10 cellular contexts compared by ENCODE assay signal in the genomic region with DNA sequence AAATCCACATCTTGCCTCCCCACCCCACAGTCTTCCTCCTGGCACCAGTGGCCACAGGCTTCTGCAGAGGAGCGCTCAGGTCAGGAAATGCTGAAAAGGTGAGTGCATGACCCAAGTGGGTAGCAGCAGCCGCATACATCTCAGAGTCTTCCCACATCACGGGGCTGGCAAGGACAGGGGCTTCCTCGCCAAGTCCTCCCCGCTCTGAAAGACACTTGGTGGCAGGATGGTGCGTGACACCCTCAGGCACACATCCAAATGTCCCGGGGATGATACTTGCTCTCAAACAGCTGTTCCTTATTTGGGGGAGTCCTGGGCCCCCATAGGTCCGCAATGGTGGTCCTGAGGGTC. TPM values are rescaled to one million over a fixed set of nuclear protein-coding genes. Genes with fewer than 3 reads are reported as not detected.
DNase-seq lines count a peak whose midpoint lies in the region; ATAC-seq and TF ChIP-seq lines count a peak whose summit lies in the region.
"Had no signal": no experiment of that assay in that cellular context is flagged by ENCODE, and none has a peak within 500 bp of the region (broad histone marks: within the 10 kb centered on the region; RNA-seq: fewer than 3 reads in every experiment).

No MANE protein-coding gene starts in this region.

- H3K36me3 Mint-ChIP-seq in HFFc6 (ENCODE audit: low read depth) (no peaks in the 10 kb centered on the region), T-helper 17 cell (ENCODE audit: low read depth) (no peaks in the 10 kb centered on the region), immature natural killer cell (no peaks in the 10 kb centered on the region)
- H3K36me3 Mint-ChIP-seq in stimulated activated naive B cell treated with anti-CD40 and anti-IgM and Interleukin-4, amounts not matched to agents 10 μg/mL and 1 μg/mL and 100 μg/mL, for 72 hours: no peaks in the 10 kb centered on the region

- no peaks in the 10 kb centered on the region for H3K9me3 Mint-ChIP-seq in HFFc6
- no peaks in the 10 kb centered on the region for H3K9me3 Mint-ChIP-seq in immature natural killer cell
- no peaks in the 10 kb centered on the region for H3K9me3 Mint-ChIP-seq in stimulated activated naive B cell treated with anti-CD40 and anti-IgM and Interleukin-4, amounts not matched to agents 10 μg/mL and 1 μg/mL and 100 μg/mL, for 72 hours
- H3K9me3 Mint-ChIP-seq: activated T-helper 2 cell treated with anti-CD3 and anti-CD28 coated beads, Interferon-gamma antibody, Interleukin-2, Interleukin-4, amounts not matched to agents 10 μg/mL and 5 μg/mL and 100 μg/mL, durations not matched to agents 14 hours and 24 hours and 36 hours had no signal

- H3K27ac Mint-ChIP-seq in HFFc6: peak overlapping the region; percentile 88
- peak overlapping the region; percentile 3 for H3K27ac Mint-ChIP-seq in T-helper 17 cell
- peak overlapping the region in 1 of 6 donors; percentile 34 for H3K27ac Mint-ChIP-seq in immature natural killer cell
- peak overlapping the region; percentile 6 for H3K27ac Mint-ChIP-seq in stimulated activated naive B cell treated with anti-CD40 and anti-IgM and Interleukin-4, amounts not matched to agents 10 μg/mL and 1 μg/mL and 100 μg/mL, for 72 hours
- H3K27ac Mint-ChIP-seq: activated T-helper 2 cell treated with anti-CD3 and anti-CD28 coated beads, Interferon-gamma antibody, Interleukin-2, Interleukin-4, amounts not matched to agents 10 μg/mL and 5 μg/mL and 100 μg/mL, durations not matched to agents 14 hours and 24 hours and 36 hours had no signal

- ATAC-seq in T-helper 17 cell: no peak
- peak in 1 of 2 donors; percentile 2 for ATAC-seq in stimulated activated naive B cell treated with anti-CD40 and anti-IgM and Interleukin-4, amounts not matched to agents 10 μg/mL and 1 μg/mL and 100 μg/mL, for 72 hours (replicated peaks)

- H3K9me3 ChIP-seq in T-helper 17 cell (ENCODE audit: control insufficient read depth, low read length, poor library complexity, severe bottlenecking): no peaks in the 10 kb centered on the region

- H3K4me3 Mint-ChIP-seq in HFFc6 (peak overlapping the region; percentile 72), T-helper 17 cell (peak overlapping the region; percentile 31), immature natural killer cell (peak overlapping the region in 3 of 5 donors; percentile 12 to 41 (median 29))
- H3K4me3 Mint-ChIP-seq in stimulated activated naive B cell treated with anti-CD40 and anti-IgM and Interleukin-4, amounts not matched to agents 10 μg/mL and 1 μg/mL and 100 μg/mL, for 72 hours: peak overlapping the region in 1 of 2 donors; percentile 41

- no peak for DNase-seq in HFFc6
- DNase-seq in T-helper 17 cell: no peak
- no peak for DNase-seq in immature natural killer cell
- no peak for DNase-seq in stimulated activated naive B cell treated with anti-CD40 and anti-IgM and Interleukin-4, amounts not matched to agents 10 μg/mL and 1 μg/mL and 100 μg/mL, for 72 hours
- DNase-seq in activated CD8-positive, alpha-beta memory T cell treated with anti-CD3 and anti-CD28 coated beads, Interleukin-2, amount 50 U/mL, for 48 hours: no peak
- no peak for DNase-seq in HT-29 (ENCODE audit: low spot score)
- no peak for DNase-seq in GDM1 (lab: John Stamatoyannopoulos, UW)
- DNase-seq: occipital lobe; stimulated activated naive CD4-positive, alpha-beta T cell had no signal

- peaks cover 37% of the 10 kb centered on the region for H3K4me1 Mint-ChIP-seq in HFFc6 (ENCODE audit: low read depth)
- peaks cover 19% of the 10 kb centered on the region for H3K4me1 Mint-ChIP-seq in T-helper 17 cell
- H3K4me1 Mint-ChIP-seq in immature natural killer cell: peaks cover 13 to 14% of the 10 kb centered on the region in 2 donors
- peaks cover 20 to 35% of the 10 kb centered on the region in 2 donors for H3K4me1 Mint-ChIP-seq in stimulated activated naive B cell treated with anti-CD40 and anti-IgM and Interleukin-4, amounts not matched to agents 10 μg/mL and 1 μg/mL and 100 μg/mL, for 72 hours

- no peak for TF ChIP-seq CTCF in HFFc6 (IDR thresholded peaks at IDR 0.05)

- H3K27me3 Mint-ChIP-seq in HFFc6 (ENCODE audit: insufficient read depth) (no peaks in the 10 kb centered on the region; the same call in none of the 2 replicates), T-helper 17 cell (no peaks in the 10 kb centered on the region), immature natural killer cell (ENCODE audit: low read depth in 3 of 3) (peaks cover 0 to 6% (median 2%) of the 10 kb centered on the region in 3 donors)
- H3K27me3 Mint-ChIP-seq in stimulated activated naive B cell treated with anti-CD40 and anti-IgM and Interleukin-4, amounts not matched to agents 10 μg/mL and 1 μg/mL and 100 μg/mL, for 72 hours: peaks cover 9 to 11% of the 10 kb centered on the region in 2 donors

RNA-seq across cellular contexts. Expression of a gene that starts 8.8 kb away (rescaled TPM):
- 10 to 100 TPM; 13.9 to 25.0 (median 21.1) TPM for total RNA-seq in HFFc6 (2021; fragmentation: NEBNext Ultra II Directional; extraction: Animal tissue kit (Norgen Biotek cat#: 25700))
- total RNA-seq in T-helper 17 cell: 10 to 100 TPM; 11.7 to 14.9 TPM
- polyA plus RNA-seq in immature natural killer cell: 1 to 10 TPM; 1.5 to 2.1 (median 1.5) TPM
- total RNA-seq in HT-29 (2014; rRNA removed; shearing (Covaris generic)): 231 and 264 TPM in 2 replicates

RNA-seq across cellular contexts. Expression of a gene that starts 30.8 kb away (rescaled TPM):
- 10 to 100 TPM in 2 of 6 experiments, 1 to 10 TPM in 4; 9.1 to 11.7 (median 9.6) TPM for total RNA-seq in HFFc6 (2021; fragmentation: NEBNext Ultra II Directional; extraction: Animal tissue kit (Norgen Biotek cat#: 25700))
- 1 to 10 TPM; 8.9 to 9.3 TPM for total RNA-seq in T-helper 17 cell
- polyA plus RNA-seq in immature natural killer cell: 1 to 10 TPM in 2 of 3 donors, under 1 TPM in 1; 0.57 to 7.5 (median 3.5) TPM
- 18.3 and 18.8 TPM in 2 replicates for total RNA-seq in HT-29 (2014; rRNA removed; shearing (Covaris generic))

RNA-seq across cellular contexts. Expression of a gene that starts 32.0 kb away (rescaled TPM):
- total RNA-seq in HFFc6 (2021; fragmentation: NEBNext Ultra II Directional; extraction: Animal tissue kit (Norgen Biotek cat#: 25700)): 10 to 100 TPM; 20.3 to 24.0 (median 21.3) TPM
- 10 to 100 TPM; 20.4 to 27.7 TPM for total RNA-seq in T-helper 17 cell
- 1 to 10 TPM; 2.3 to 6.0 (median 4.4) TPM for polyA plus RNA-seq in immature natural killer cell
- 8.9 and 9.2 TPM in 2 replicates for total RNA-seq in HT-29 (2014; rRNA removed; shearing (Covaris generic))

RNA-seq across cellular contexts. Expression of a gene that starts 32.2 kb away (rescaled TPM):
- total RNA-seq in HFFc6 (2021; fragmentation: NEBNext Ultra II Directional; extraction: Animal tissue kit (Norgen Biotek cat#: 25700)): 100 to 1,000 TPM; 362 to 410 (median 386) TPM
- 100 to 1,000 TPM; 123 to 145 TPM for total RNA-seq in T-helper 17 cell
- 100 to 1,000 TPM; 257 to 366 (median 261) TPM for polyA plus RNA-seq in immature natural killer cell
- 127 and 169 TPM in 2 replicates for total RNA-seq in HT-29 (2014; rRNA removed; shearing (Covaris generic))

RNA-seq across cellular contexts. Expression of a gene that starts 52.5 kb away (rescaled TPM):
- 10 to 100 TPM; 30.4 to 41.7 (median 36.3) TPM for total RNA-seq in HFFc6 (2021; fragmentation: NEBNext Ultra II Directional; extraction: Animal tissue kit (Norgen Biotek cat#: 25700))
- 10 to 100 TPM; 20.6 to 29.8 TPM for total RNA-seq in T-helper 17 cell
- 100 to 1,000 TPM in 1 of 3 donors, 10 to 100 TPM in 2; 80.3 to 111 (median 88.8) TPM for polyA plus RNA-seq in immature natural killer cell
- total RNA-seq in HT-29 (2014; rRNA removed; shearing (Covaris generic)): 206 and 233 TPM in 2 replicates
